Comparison of ENCODE assay signal across 15 cellular contexts in the genomic region with DNA sequence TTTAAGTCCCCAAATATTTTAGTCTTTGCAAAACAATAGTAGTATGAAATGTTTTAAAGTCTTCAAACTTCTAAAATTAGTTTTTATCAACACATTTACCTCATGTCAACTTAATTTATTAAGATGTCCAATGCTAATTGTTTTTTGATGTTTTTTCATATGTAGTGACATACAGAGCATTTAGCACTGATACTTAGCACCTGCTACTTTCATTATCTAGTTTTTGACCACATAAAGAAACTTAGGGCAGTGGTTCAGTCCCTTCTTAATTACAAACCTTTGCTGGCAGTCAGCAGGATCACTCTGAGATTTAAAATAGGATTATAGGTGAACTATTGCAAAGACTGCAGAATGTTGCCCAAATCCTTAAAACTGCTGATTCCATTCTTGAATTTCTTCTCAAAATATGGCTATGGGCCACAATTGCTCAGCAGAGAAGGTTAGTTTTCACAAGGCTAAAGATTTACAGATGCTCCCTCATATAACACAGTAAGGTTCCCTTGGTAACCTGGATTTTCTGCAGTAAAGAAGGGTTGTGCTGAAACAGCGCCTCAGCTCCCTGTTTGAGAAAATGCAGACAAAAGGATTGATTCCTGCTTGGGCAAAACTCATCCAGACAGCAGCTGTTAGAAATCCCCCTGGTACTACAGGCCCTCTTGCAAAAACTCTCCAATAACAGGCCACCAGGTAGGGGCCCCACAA. TPM values are rescaled to one million over a fixed set of nuclear protein-coding genes. Genes with fewer than 3 reads are reported as not detected.
A peak's percentile ranks its signal among the peaks of the same experiment; 100 is the strongest.
DNase-seq lines count a peak whose midpoint lies in the region; ATAC-seq and TF ChIP-seq lines count a peak whose summit lies in the region.
"Had no signal": no experiment of that assay in that cellular context is flagged by ENCODE, and none has a peak within 500 bp of the region (broad histone marks: within the 10 kb centered on the region; RNA-seq: fewer than 3 reads in every experiment).

No MANE protein-coding gene starts in this region.

- intact Hi-C loops in activated CD4-positive, alpha-beta T cell treated with anti-CD3 and anti-CD28 coated beads for 36 hours (cut with DNase I, micrococcal nuclease) = no loop called here
- intact Hi-C loops in activated T-helper 2 cell treated with anti-CD3 and anti-CD28 coated beads, Interferon-gamma antibody, Interleukin-2, Interleukin-4, amounts not matched to agents 10 μg/mL and 5 μg/mL and 100 μg/mL, durations not matched to agents 14 hours and 24 hours and 36 hours (cut with micrococcal nuclease) = no loop called here

- H3K79me2 ChIP-seq in hepatocyte = no peaks in the 10 kb centered on the region

- POLR2A ChIA-PET in activated CD4-positive, alpha-beta T cell treated with anti-CD3 and anti-CD28 coated beads for 36 hours (lab: Charles Lee) = no interaction called here

- H3K27me3 ChIP-seq in hepatocyte (peaks cover 7% of the 10 kb centered on the region), Peyer's patch (no peaks in the 10 kb centered on the region)
- H3K27me3 ChIP-seq: BLaER1 had no signal

- WGBS in hepatocyte (ENCODE audit: low lambda C conversion rate, missing lambda C conversion rate) = 29% methylated on average over 1 of the region's 1 CpG

- TF ChIP-seq POLR2A in Peyer's patch (IDR thresholded peaks at IDR 0.05) = no peak

- H3K4me3 ChIP-seq in hepatocyte (no peak overlapping the region), Peyer's patch (no peak overlapping the region)
- H3K4me3 ChIP-seq: BLaER1, left lung had no signal

- H3K4me2 ChIP-seq in hepatocyte = no peak overlapping the region
- H3K4me2 ChIP-seq: BLaER1 had no signal

- H3K36me3 ChIP-seq in hepatocyte (replicated peaks; ENCODE audit: insufficient read depth, low read depth) (no peaks in the 10 kb centered on the region), Peyer's patch (no peaks in the 10 kb centered on the region)
- H3K36me3 ChIP-seq: BLaER1, left lung had no signal

- H3K9me3 ChIP-seq in hepatocyte (ENCODE audit: low read depth) (no peaks in the 10 kb centered on the region), Peyer's patch (no peaks in the 10 kb centered on the region)
- H3K9me3 ChIP-seq: BLaER1, left lung had no signal

- H3K27ac ChIP-seq in hepatocyte = no peak overlapping the region
- H3K27ac ChIP-seq in Peyer's patch = no peak overlapping the region
- H3K27ac ChIP-seq: BLaER1, left lung had no signal

- no peak overlapping the region for H2AFZ ChIP-seq in hepatocyte

- TF ChIP-seq CTCF in hepatocyte (IDR thresholded peaks at IDR 0.05; ENCODE audit: poor library complexity) (peak; percentile 7), Peyer's patch (IDR thresholded peaks at IDR 0.05) (no peak)

- H3K4me1 ChIP-seq in hepatocyte (ENCODE audit: insufficient read depth) (no peaks in the 10 kb centered on the region), Peyer's patch (no peaks in the 10 kb centered on the region)
- H3K4me1 ChIP-seq: BLaER1, left lung had no signal

- no peaks in the 10 kb centered on the region for H3K9me3 Mint-ChIP-seq in activated CD4-positive, alpha-beta T cell treated with anti-CD3 and anti-CD28 coated beads for 36 hours (ENCODE audit: low read depth)
- no peaks in the 10 kb centered on the region for H3K9me3 Mint-ChIP-seq in activated T-helper 2 cell treated with anti-CD3 and anti-CD28 coated beads, Interferon-gamma antibody, Interleukin-2, Interleukin-4, amounts not matched to agents 10 μg/mL and 5 μg/mL and 100 μg/mL, durations not matched to agents 14 hours and 24 hours and 36 hours
- H3K9me3 Mint-ChIP-seq: activated CD4-positive, alpha-beta memory T cell treated with anti-CD3 and anti-CD28 coated beads, Interleukin-2, amount 10 ng/mL, durations not matched to agents 7 days and 5 days; natural killer cell; T-helper 1 cell treated with Interleukin-12 subunit alpha and Interleukin-12 subunit beta and Interleukin-4 antibody, amounts not matched to agents 30 μg/mL and 1 μg/mL, for 36 hours had no signal

- peaks cover 38% of the 10 kb centered on the region for H3K27me3 Mint-ChIP-seq in activated CD4-positive, alpha-beta T cell treated with anti-CD3 and anti-CD28 coated beads for 36 hours
- H3K27me3 Mint-ChIP-seq in activated T-helper 2 cell treated with anti-CD3 and anti-CD28 coated beads, Interferon-gamma antibody, Interleukin-2, Interleukin-4, amounts not matched to agents 10 μg/mL and 5 μg/mL and 100 μg/mL, durations not matched to agents 14 hours and 24 hours and 36 hours (ENCODE audit: low read depth) = peaks cover 46% of the 10 kb centered on the region

- H3K27ac Mint-ChIP-seq in activated CD4-positive, alpha-beta T cell treated with anti-CD3 and anti-CD28 coated beads for 36 hours = no peak overlapping the region
- no peak overlapping the region for H3K27ac Mint-ChIP-seq in activated T-helper 2 cell treated with anti-CD3 and anti-CD28 coated beads, Interferon-gamma antibody, Interleukin-2, Interleukin-4, amounts not matched to agents 10 μg/mL and 5 μg/mL and 100 μg/mL, durations not matched to agents 14 hours and 24 hours and 36 hours
- H3K27ac Mint-ChIP-seq: activated CD4-positive, alpha-beta memory T cell treated with anti-CD3 and anti-CD28 coated beads, Interleukin-2, amount 10 ng/mL, durations not matched to agents 7 days and 5 days; natural killer cell; T-helper 1 cell treated with Interleukin-12 subunit alpha and Interleukin-12 subunit beta and Interleukin-4 antibody, amounts not matched to agents 30 μg/mL and 1 μg/mL, for 36 hours had no signal

- no peak overlapping the region for H3K4me3 Mint-ChIP-seq in activated CD4-positive, alpha-beta T cell treated with anti-CD3 and anti-CD28 coated beads for 36 hours
- no peak overlapping the region for H3K4me3 Mint-ChIP-seq in activated T-helper 2 cell treated with anti-CD3 and anti-CD28 coated beads, Interferon-gamma antibody, Interleukin-2, Interleukin-4, amounts not matched to agents 10 μg/mL and 5 μg/mL and 100 μg/mL, durations not matched to agents 14 hours and 24 hours and 36 hours (ENCODE audit: low read depth)
- H3K4me3 Mint-ChIP-seq: activated CD4-positive, alpha-beta memory T cell treated with anti-CD3 and anti-CD28 coated beads, Interleukin-2, amount 10 ng/mL, durations not matched to agents 7 days and 5 days; natural killer cell; T-helper 1 cell treated with Interleukin-12 subunit alpha and Interleukin-12 subunit beta and Interleukin-4 antibody, amounts not matched to agents 30 μg/mL and 1 μg/mL, for 36 hours had no signal

- DNase-seq in hepatocyte (ENCODE audit: low spot score) (peak; percentile 23), islet precursor cell (no peak), Peyer's patch (no peak)
- no peak for DNase-seq in activated CD4-positive, alpha-beta T cell treated with anti-CD3 and anti-CD28 coated beads for 36 hours
- no peak for DNase-seq in activated T-helper 2 cell treated with anti-CD3 and anti-CD28 coated beads, Interferon-gamma antibody, Interleukin-2, Interleukin-4, amounts not matched to agents 10 μg/mL and 5 μg/mL and 100 μg/mL, durations not matched to agents 14 hours and 24 hours and 36 hours (ENCODE audit: low spot score)
- DNase-seq: activated CD4-positive, alpha-beta memory T cell treated with anti-CD3 and anti-CD28 coated beads, Interleukin-2, amount 10 ng/mL, durations not matched to agents 7 days and 5 days; activated gamma-delta T cell treated with Interleukin-2 at 50 U/mL for 16 hours; left lung; natural killer cell; PC-3 had no signal

- no peaks in the 10 kb centered on the region for H3K9me2 ChIP-seq in hepatocyte (replicated peaks; ENCODE audit: insufficient read depth)

- no peaks in the 10 kb centered on the region for H4K20me1 ChIP-seq in hepatocyte (ENCODE audit: insufficient read depth, poor library complexity, severe bottlenecking)
- H4K20me1 ChIP-seq: BLaER1 had no signal

- CTCF ChIA-PET in activated CD4-positive, alpha-beta T cell treated with anti-CD3 and anti-CD28 coated beads for 36 hours (lab: Charles Lee) = no interaction called here

- ATAC-seq in GM18870 (IDR thresholded peaks at IDR 0.05; ENCODE audit: unreplicated experiment) (peak; percentile 57), GM21619 (IDR thresholded peaks at IDR 0.05; ENCODE audit: unreplicated experiment) (peak; percentile 48), HG03439 (IDR thresholded peaks at IDR 0.05; ENCODE audit: unreplicated experiment) (peak; percentile 75)
- no peak for ATAC-seq in activated CD4-positive, alpha-beta T cell treated with anti-CD3 and anti-CD28 coated beads for 36 hours
- ATAC-seq: left lung, natural killer cell, PC-3 had no signal

- no peaks in the 10 kb centered on the region for H3K36me3 Mint-ChIP-seq in activated CD4-positive, alpha-beta T cell treated with anti-CD3 and anti-CD28 coated beads for 36 hours (ENCODE audit: low read depth)
- no peaks in the 10 kb centered on the region for H3K36me3 Mint-ChIP-seq in activated T-helper 2 cell treated with anti-CD3 and anti-CD28 coated beads, Interferon-gamma antibody, Interleukin-2, Interleukin-4, amounts not matched to agents 10 μg/mL and 5 μg/mL and 100 μg/mL, durations not matched to agents 14 hours and 24 hours and 36 hours (ENCODE audit: low read depth)
- H3K36me3 Mint-ChIP-seq: natural killer cell had no signal

- peaks cover 10% of the 10 kb centered on the region for H3K4me1 Mint-ChIP-seq in activated CD4-positive, alpha-beta T cell treated with anti-CD3 and anti-CD28 coated beads for 36 hours
- peaks cover 10% of the 10 kb centered on the region for H3K4me1 Mint-ChIP-seq in activated T-helper 2 cell treated with anti-CD3 and anti-CD28 coated beads, Interferon-gamma antibody, Interleukin-2, Interleukin-4, amounts not matched to agents 10 μg/mL and 5 μg/mL and 100 μg/mL, durations not matched to agents 14 hours and 24 hours and 36 hours (ENCODE audit: low read depth)
- H3K4me1 Mint-ChIP-seq: natural killer cell had no signal

RNA-seq across cellular contexts. Expression of gene GPR85, which starts 3.3 kb away (rescaled TPM):
- total RNA-seq in hepatocyte (3.8 and 4.9 TPM in 2 replicates), Peyer's patch (not detected)
- 0.31 TPM in 1 of 2 replicates, not detected in the other for polyA plus RNA-seq in hepatocyte
- total RNA-seq in activated CD4-positive, alpha-beta T cell treated with anti-CD3 and anti-CD28 coated beads for 36 hours = not detected
- total RNA-seq in activated T-helper 2 cell treated with anti-CD3 and anti-CD28 coated beads, Interferon-gamma antibody, Interleukin-2, Interleukin-4, amounts not matched to agents 10 μg/mL and 5 μg/mL and 100 μg/mL, durations not matched to agents 14 hours and 24 hours and 36 hours = not detected in 2 replicates
- total RNA-seq: activated CD4-positive, alpha-beta memory T cell treated with anti-CD3 and anti-CD28 coated beads, Interleukin-2, amount 10 ng/mL, durations not matched to agents 7 days and 5 days; natural killer cell; PC-3 had no signal

RNA-seq across cellular contexts. Expression of gene SMIM30, which starts 35.1 kb away (rescaled TPM):
- 92.0 and 103 TPM in 2 replicates for total RNA-seq in hepatocyte
- polyA plus RNA-seq in hepatocyte = 74.0 and 78.0 TPM in 2 replicates
- total RNA-seq in Peyer's patch = 10 to 100 TPM in 3 of 4 donors, 1 to 10 TPM in 1; 7.2 to 41.3 (median 12.1) TPM
- 10 to 100 TPM; 36.0 to 38.5 TPM for total RNA-seq in activated CD4-positive, alpha-beta T cell treated with anti-CD3 and anti-CD28 coated beads for 36 hours
- total RNA-seq in activated T-helper 2 cell treated with anti-CD3 and anti-CD28 coated beads, Interferon-gamma antibody, Interleukin-2, Interleukin-4, amounts not matched to agents 10 μg/mL and 5 μg/mL and 100 μg/mL, durations not matched to agents 14 hours and 24 hours and 36 hours = 43.5 and 45.6 TPM in 2 replicates
